ENCODE assay signal across 21 cellular contexts in the genomic region with DNA sequence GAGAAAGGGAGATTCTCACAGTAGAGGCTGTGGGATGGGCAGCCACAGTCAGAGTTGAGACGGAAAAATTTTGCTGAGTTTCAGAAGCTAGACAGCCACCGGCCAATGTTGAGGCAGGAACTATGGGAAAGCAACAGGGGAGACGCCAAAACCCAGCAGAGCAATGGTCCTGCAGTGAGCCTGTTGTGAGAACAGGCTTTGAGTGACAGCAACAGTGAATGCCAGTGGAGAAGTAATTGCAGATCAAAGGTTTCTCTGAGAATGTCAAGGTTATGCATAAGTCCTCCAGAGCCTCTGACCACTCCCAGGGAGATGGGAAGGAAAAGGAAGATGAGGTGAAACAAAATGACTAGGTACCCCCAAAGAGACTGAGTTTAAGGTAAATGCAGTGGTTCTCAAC.
"Had no signal": no experiment of that assay in that cellular context is flagged by ENCODE, and none has a peak within 500 bp of the region (broad histone marks: within the 10 kb centered on the region; RNA-seq: fewer than 3 reads in every experiment).

No MANE protein-coding gene starts in this region.

- H3K9me3 ChIP-seq: SK-N-SH had no signal

- H3K4me2 ChIP-seq: SK-N-SH had no signal

- DNase-seq: IMR-90, Kasumi-1, KG1, MM.1S, NCI-H1092 treated with DMSO at 0.1 percent for 48 hours, NCI-H1436, NCI-H187, NCI-H2029, NCI-H2081 treated with DMSO at 0.1 percent for 48 hours, NCI-H2171, NCI-H226, NCI-H446, NCI-H510A, NCI-H524 treated with DMSO at 0.1 percent for 48 hours, NCI-H69, NCI-H774, Right ventricle myocardium superior, RPMI8226, SIG-M5, SK-N-SH, SW 1271 had no signal

- H3K9me2 ChIP-seq: SK-N-SH had no signal
